2 cellular contexts compared by ENCODE assay signal in genomic region chr2:148992448-148992847, GRCh38.
A peak's percentile ranks its signal among the peaks of the same experiment; 100 is the strongest.
TF ChIP-seq lines count a peak whose summit lies in the region.

No MANE protein-coding gene starts in this region.

TF ChIP-seq in HepG2, 621 proteins besides CTCF, POLR2A, EP300 and RAD21:
- TF ChIP-seq BRCA1 (CRISPR knock-in tag; IDR thresholded peaks at IDR 0.05) (no peak), MAFK (conservative IDR thresholded peaks at IDR 0.05 in 1 of 2, IDR thresholded peaks at IDR 0.05 in 1 of 2; ENCODE audit: low read length in 2 of 2) (peak; percentile 30 to 51; a peak in 3 of 4 replicates), ZNF570 (CRISPR knock-in tag; IDR thresholded peaks at IDR 0.05; ENCODE audit: borderline replicate concordance) (no peak), THAP9 (CRISPR knock-in tag; IDR thresholded peaks at IDR 0.05; ENCODE audit: borderline replicate concordance) (no peak), ZNF276 (CRISPR knock-in tag; IDR thresholded peaks at IDR 0.05; ENCODE audit: low read depth) (no peak), ZNF543 (CRISPR knock-in tag; IDR thresholded peaks at IDR 0.05) (no peak)

TF ChIP-seq in K562, 482 proteins besides CTCF, POLR2A, EP300 and RAD21:
- TF ChIP-seq SAFB (IDR thresholded peaks at IDR 0.05; ENCODE audit: borderline replicate concordance, low read depth, low read length) (no peak), ZNF316 (IDR thresholded peaks at IDR 0.05) (peak; percentile 59), C11orf30 (IDR thresholded peaks at IDR 0.05; ENCODE audit: low read depth) (peak; percentile 26; the same call in 1 of the 2 replicates), CBX2 (IDR thresholded peaks at IDR 0.05; ENCODE audit: insufficient read depth, low read length, poor library complexity, severe bottlenecking) (no peak)
TF ChIP-seq in K562: peak in this region for 2.
